34 cellular contexts compared by ENCODE assay signal in the genomic region with DNA sequence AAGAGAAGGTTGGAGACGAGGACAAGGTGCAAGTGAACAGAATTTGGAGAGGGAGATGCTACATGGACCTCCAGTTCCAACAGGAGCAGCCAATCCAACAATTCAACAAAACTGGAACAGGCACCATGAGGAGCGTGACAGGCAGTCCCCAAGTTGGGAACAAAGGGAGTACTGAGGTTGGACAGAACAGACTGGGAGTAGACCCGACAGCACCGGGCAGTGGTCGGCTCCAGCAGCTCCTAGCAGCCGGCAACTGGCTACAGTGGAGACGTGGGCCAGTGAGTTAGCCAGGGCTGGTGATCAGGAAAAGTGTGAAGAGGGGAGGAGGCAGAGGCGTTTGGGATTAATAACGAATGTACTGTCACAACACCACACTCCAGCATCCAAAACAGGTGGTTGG.
"Had no signal": no experiment of that assay in that cellular context is flagged by ENCODE, and none has a peak within 500 bp of the region (broad histone marks: within the 10 kb centered on the region; RNA-seq: fewer than 3 reads in every experiment).

No MANE protein-coding gene starts in this region.

- H3K9me3 Mint-ChIP-seq: activated CD4-positive, alpha-beta T cell treated with anti-CD3 and anti-CD28 coated beads, Interleukin-2, amount 10 ng/mL, durations not matched to agents 7 days and 5 days; activated naive CD4-positive, alpha-beta T cell treated with anti-CD3 and anti-CD28 coated beads for 36 hours; activated naive CD4-positive, alpha-beta T cell treated with anti-CD3 and anti-CD28 coated beads, Interleukin-2, amount 50 U/mL, for 72 hours; activated T-cell treated with anti-CD3 and anti-CD28 coated beads, Interleukin-2, amount 50 U/mL, for 24 hours; activated T-helper 1 cell treated with anti-CD3 and anti-CD28 coated beads, Interleukin-12 subunit alpha, Interleukin-12 subunit beta, Interleukin-2, Interleukin-4 antibody, amounts not matched to agents 30 ng/mL and 10 ng/mL and 1 ng/mL, durations not matched to agents 14 hours and 24 hours and 36 hours; T-helper 1 cell treated with Interleukin-12 subunit alpha and Interleukin-12 subunit beta and Interleukin-4 antibody, amounts not matched to agents 30 μg/mL and 1 μg/mL, for 36 hours; T-helper 2 cell treated with Interferon-gamma antibody and Interleukin-4, amounts not matched to agents 5 μg/mL and 100 μg/mL, for 36 hours; WTC11 had no signal

- H3K4me3 ChIP-seq: adrenal gland, body of pancreas, Peyer's patch, SK-N-MC had no signal

- ATAC-seq: activated CD4-positive, alpha-beta T cell treated with anti-CD3 and anti-CD28 coated beads for 36 hours; activated CD4-positive, CD25-positive, alpha-beta regulatory T cell treated with anti-CD3 and anti-CD28 coated beads, Interleukin-2, amount 50 U/mL, for 24 hours; activated CD8-positive, alpha-beta T cell treated with anti-CD3 and anti-CD28 coated beads, Interleukin-2, amount 10 ng/mL, durations not matched to agents 7 days and 5 days; activated naive CD4-positive, alpha-beta T cell treated with anti-CD3 and anti-CD28 coated beads, Interleukin-2, amount 50 U/mL, for 72 hours; body of pancreas; PC-3; WTC11 had no signal

- DNase-seq: activated CD4-positive, alpha-beta T cell treated with anti-CD3 and anti-CD28 coated beads for 36 hours; activated CD4-positive, alpha-beta T cell treated with anti-CD3 and anti-CD28 coated beads, Interleukin-2, amount 10 ng/mL, durations not matched to agents 7 days and 5 days; activated CD4-positive, alpha-beta T cell treated with anti-CD3 and anti-CD28 coated beads, Interleukin-2, amount 50 U/mL, for 48 hours; activated CD8-positive, alpha-beta T cell treated with anti-CD3 and anti-CD28 coated beads, Interleukin-2, amount 10 ng/mL, durations not matched to agents 7 days and 5 days; activated gamma-delta T cell treated with Interleukin-2 at 50 U/mL for 16 hours; activated naive CD4-positive, alpha-beta T cell treated with anti-CD3 and anti-CD28 coated beads for 36 hours; activated T-cell treated with anti-CD3 and anti-CD28 coated beads, Interleukin-2, amount 50 U/mL, for 24 hours; adrenal gland; body of pancreas; caudate nucleus; Kasumi-1; KG1; MM.1S; MV-4-11; NCI-H1092; NCI-H1436 treated with DMSO at 0.1 percent for 48 hours; NCI-H1694 treated with DMSO at 0.1 percent for 48 hours; NCI-H2029; NCI-H2107; NCI-H226; NCI-H446 treated with DMSO at 0.1 percent for 48 hours; NCI-H69; NK-92 treated with Interleukin-12 subunit alpha and Interleukin-12 subunit beta, amount 100 ng/mL, for 24 hours; PC-3; Peyer's patch; Right ventricle myocardium superior; RPMI8226 had no signal

- H3K4me1 Mint-ChIP-seq: activated CD4-positive, alpha-beta T cell treated with anti-CD3 and anti-CD28 coated beads for 36 hours; activated CD4-positive, alpha-beta T cell treated with anti-CD3 and anti-CD28 coated beads, Interleukin-2, amount 10 ng/mL, durations not matched to agents 7 days and 5 days; WTC11 had no signal

- H3K27ac Mint-ChIP-seq: activated CD4-positive, alpha-beta T cell treated with anti-CD3 and anti-CD28 coated beads for 36 hours; activated CD4-positive, alpha-beta T cell treated with anti-CD3 and anti-CD28 coated beads, Interleukin-2, amount 10 ng/mL, durations not matched to agents 7 days and 5 days; activated CD8-positive, alpha-beta T cell treated with anti-CD3 and anti-CD28 coated beads, Interleukin-2, amount 10 ng/mL, durations not matched to agents 7 days and 5 days; activated naive CD4-positive, alpha-beta T cell treated with anti-CD3 and anti-CD28 coated beads for 36 hours; activated T-cell treated with anti-CD3 and anti-CD28 coated beads, Interleukin-2, amount 50 U/mL, for 24 hours; activated T-helper 1 cell treated with anti-CD3 and anti-CD28 coated beads, Interleukin-12 subunit alpha, Interleukin-12 subunit beta, Interleukin-2, Interleukin-4 antibody, amounts not matched to agents 30 ng/mL and 10 ng/mL and 1 ng/mL, durations not matched to agents 14 hours and 24 hours and 36 hours; T-helper 1 cell treated with Interleukin-12 subunit alpha and Interleukin-12 subunit beta and Interleukin-4 antibody, amounts not matched to agents 30 μg/mL and 1 μg/mL, for 36 hours; T-helper 2 cell treated with Interferon-gamma antibody and Interleukin-4, amounts not matched to agents 5 μg/mL and 100 μg/mL, for 36 hours; WTC11 had no signal

- H3K9me3 ChIP-seq: adrenal gland, body of pancreas, Peyer's patch had no signal

- H3K4me3 Mint-ChIP-seq: activated CD4-positive, alpha-beta T cell treated with anti-CD3 and anti-CD28 coated beads for 36 hours; activated CD4-positive, alpha-beta T cell treated with anti-CD3 and anti-CD28 coated beads, Interleukin-2, amount 10 ng/mL, durations not matched to agents 7 days and 5 days; activated CD8-positive, alpha-beta T cell treated with anti-CD3 and anti-CD28 coated beads, Interleukin-2, amount 10 ng/mL, durations not matched to agents 7 days and 5 days; activated naive CD4-positive, alpha-beta T cell treated with anti-CD3 and anti-CD28 coated beads for 36 hours; activated T-cell treated with anti-CD3 and anti-CD28 coated beads, Interleukin-2, amount 50 U/mL, for 24 hours; activated T-helper 1 cell treated with anti-CD3 and anti-CD28 coated beads, Interleukin-12 subunit alpha, Interleukin-12 subunit beta, Interleukin-2, Interleukin-4 antibody, amounts not matched to agents 30 ng/mL and 10 ng/mL and 1 ng/mL, durations not matched to agents 14 hours and 24 hours and 36 hours; T-helper 1 cell treated with Interleukin-12 subunit alpha and Interleukin-12 subunit beta and Interleukin-4 antibody, amounts not matched to agents 30 μg/mL and 1 μg/mL, for 36 hours; T-helper 2 cell treated with Interferon-gamma antibody and Interleukin-4, amounts not matched to agents 5 μg/mL and 100 μg/mL, for 36 hours; WTC11 had no signal

- H3K36me3 Mint-ChIP-seq: activated naive CD4-positive, alpha-beta T cell treated with anti-CD3 and anti-CD28 coated beads, Interleukin-2, amount 50 U/mL, for 72 hours had no signal

- H3K27ac ChIP-seq: adrenal gland, body of pancreas, Peyer's patch, SK-N-MC had no signal

- H3K4me1 ChIP-seq: Peyer's patch had no signal

- H3K36me3 ChIP-seq: adrenal gland, Peyer's patch had no signal

- H3K27me3 ChIP-seq: adrenal gland, body of pancreas, Peyer's patch had no signal

- H3K27me3 Mint-ChIP-seq: activated CD4-positive, alpha-beta T cell treated with anti-CD3 and anti-CD28 coated beads for 36 hours; activated CD4-positive, alpha-beta T cell treated with anti-CD3 and anti-CD28 coated beads, Interleukin-2, amount 10 ng/mL, durations not matched to agents 7 days and 5 days; activated T-cell treated with anti-CD3 and anti-CD28 coated beads, Interleukin-2, amount 50 U/mL, for 24 hours had no signal
